Comparison of ENCODE assay signal across 8 cellular contexts in the genomic region with DNA sequence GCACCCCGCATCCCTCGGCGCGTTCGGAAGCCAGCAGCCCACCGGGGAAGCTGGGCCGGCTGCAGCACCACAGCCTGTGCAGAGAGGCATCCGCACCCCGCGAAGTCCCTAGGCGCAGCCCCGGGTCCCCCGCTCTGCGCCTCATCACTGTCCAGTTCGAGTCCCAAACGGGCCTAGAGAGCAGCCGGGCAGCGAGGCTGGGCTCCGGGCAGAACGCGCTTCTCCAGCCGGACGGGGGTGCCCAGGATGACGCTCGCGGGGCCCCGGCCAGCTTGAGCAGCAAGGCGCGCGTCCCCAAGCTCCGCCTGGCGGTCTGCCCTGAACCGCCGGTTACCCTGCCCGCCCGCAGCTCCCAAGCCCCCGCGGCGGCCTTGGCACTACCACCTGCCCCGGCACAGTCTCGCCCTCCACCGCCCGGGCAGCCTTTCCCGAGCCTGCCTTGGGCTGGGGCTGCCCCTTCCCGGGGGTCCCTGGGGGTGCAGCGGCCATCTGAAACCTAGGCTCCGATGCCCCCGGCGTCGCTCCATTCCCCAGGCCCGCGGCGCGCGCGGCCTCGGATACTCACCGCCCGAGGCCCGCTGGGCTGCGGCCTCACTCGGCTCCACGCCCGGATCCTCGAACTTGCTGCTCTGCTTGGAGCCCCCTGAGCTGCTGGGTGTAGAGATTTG. TPM values are rescaled to one million over a fixed set of nuclear protein-coding genes. Genes with fewer than 3 reads are reported as not detected.
DNase-seq lines count a peak whose midpoint lies in the region; ATAC-seq, FAIRE-seq and TF ChIP-seq lines count a peak whose summit lies in the region.

No MANE protein-coding gene starts in this region.

- H3K9me3 ChIP-seq in SU-DHL-6 (ENCODE audit: insufficient read depth, low read length) (no peaks in the 10 kb centered on the region), GM12878 (replicated peaks; ENCODE audit: control insufficient read depth, insufficient read depth, low read length) (no peaks in the 10 kb centered on the region), iPS-20b (ENCODE audit: insufficient read depth, low read depth, low read length) (no peaks in the 10 kb centered on the region)

- H3K36me3 ChIP-seq in SU-DHL-6 (ENCODE audit: low read length) = no peaks in the 10 kb centered on the region
- no peaks in the 10 kb centered on the region for H3K36me3 ChIP-seq in GM12878 (ENCODE audit: control insufficient read depth in 2 of 2, insufficient read depth in 2 of 2, low read length in 1 of 2)
- no peaks in the 10 kb centered on the region for H3K36me3 ChIP-seq in iPS-20b (ENCODE audit: insufficient read depth, low read depth, low read length)

- TF ChIP-seq CTCF in AG04449 (IDR thresholded peaks at IDR 0.05; ENCODE audit: insufficient read depth, low read length, missing control alignments) (peak; percentile 22), SU-DHL-6 (IDR thresholded peaks at IDR 0.05; ENCODE audit: insufficient read depth, low read length, poor library complexity, severe bottlenecking) (no peak), GM12878 (IDR thresholded peaks at IDR 0.05 in 2 of 3, conservative IDR thresholded peaks at IDR 0.05 in 1 of 3; ENCODE audit: control insufficient read depth in 2 of 3, extremely low read depth in 1 of 3, insufficient read depth in 1 of 3, low read depth in 3 of 3, low read length in 3 of 3) (peak; percentile 2 to 15 (median 12); a peak in 1 of 6 replicates)

- H3K79me2 ChIP-seq in SU-DHL-6 (ENCODE audit: insufficient read depth, low read length) = no peaks in the 10 kb centered on the region
- H3K79me2 ChIP-seq in GM12878 (ENCODE audit: control insufficient read depth, insufficient read depth, low read length) = no peaks in the 10 kb centered on the region

- POLR2A ChIA-PET in AG04449 (lab: Yijun Ruan, JAX) = interaction anchor here (0.6 kb wide), 1 partner anchor 152 kb away, joined by 3 read pairs; the partner anchor contains the start of gene SP110
- POLR2A ChIA-PET in GM12878 (lab: Charles Lee) = interaction anchor here (0.6 to 1.3 kb wide), 4 partner anchors 13 to 860 kb away, joined by 3 to 5 read pairs (median 4); no protein-coding TSS in a partner anchor

- 1% methylated on average over 62 of the region's 65 CpGs for WGBS in GM12878 (ENCODE audit: insufficient coverage, insufficient replicate concordance, low lambda C conversion rate, missing lambda C conversion rate)

- no peaks in the 10 kb centered on the region for H3K9me2 ChIP-seq in SU-DHL-6 (replicated peaks; ENCODE audit: insufficient read depth, low read length)

- no peak for TF ChIP-seq RAD21 in GM12878 (IDR thresholded peaks at IDR 0.05; ENCODE audit: insufficient read depth, low read depth, low read length)

- H3K27me3 ChIP-seq in SU-DHL-6 (ENCODE audit: low read length) (no peaks in the 10 kb centered on the region), GM12878 (replicated peaks in 1 of 2; ENCODE audit: control insufficient read depth in 2 of 2, insufficient read depth in 2 of 2, low read length in 1 of 2) (peaks cover 0 to 2% of the 10 kb centered on the region in 2 experiments; a peak in 1 of 4 replicates), iPS-20b (ENCODE audit: insufficient read depth, low read length) (peaks cover 33% of the 10 kb centered on the region)

- TF ChIP-seq POLR2A in GM12878 (IDR thresholded peaks at IDR 0.05; ENCODE audit: low read depth, low read length) = peak; percentile 48

- peak overlapping the region; percentile 89 for H2AFZ ChIP-seq in SU-DHL-6 (ENCODE audit: low read depth, low read length, severe bottlenecking)
- H2AFZ ChIP-seq in GM12878 (ENCODE audit: control insufficient read depth, low read depth, low read length) = peak overlapping the region; percentile 85

- peaks cover 5% of the 10 kb centered on the region for H3K4me1 ChIP-seq in GM12878 (ENCODE audit: control insufficient read depth, insufficient read depth, low read length)
- no peaks in the 10 kb centered on the region; the same call in 1 of the 2 replicates for H3K4me1 ChIP-seq in iPS-20b (ENCODE audit: insufficient read depth, low read length)

- DNase-seq in AG04449 (ENCODE audit: low read depth, low spot score) (no peak), GM12878 (ENCODE audit: low read depth, low spot score) (no peak), sciatic nerve (ENCODE audit: low spot score) (peak; percentile 73)

- CTCF ChIA-PET in AG04449 (lab: Yijun Ruan, JAX) = interaction anchor here (1.0 to 4.3 kb wide), 19 partner anchors 8 to 729 kb away, joined by 3 to 33 read pairs (median 5); no protein-coding TSS in a partner anchor
- CTCF ChIA-PET in GM12878 (lab: Yijun Ruan, JAX) = interaction anchor here (0.7 to 4.8 kb wide), 13 partner anchors 9 to 542 kb away, joined by 3 to 65 read pairs (median 8); no protein-coding TSS in a partner anchor

- peak overlapping the region; percentile 84 for H3K4me2 ChIP-seq in SU-DHL-6 (ENCODE audit: low read depth, low read length, poor library complexity, severe bottlenecking)
- peak overlapping the region; percentile 96 for H3K4me2 ChIP-seq in GM12878 (ENCODE audit: control insufficient read depth, insufficient read depth)

- SMC1A ChIA-PET in GM12878 (lab: Charles Lee; ENCODE audit: uncharacterized antibody, unreplicated experiment) = interaction anchor here (1.0 to 3.7 kb wide), 8 partner anchors 14 to 542 kb away, joined by 3 to 32 read pairs (median 5); no protein-coding TSS in a partner anchor

- BruUV-seq in GM12878 (replicated peaks; lab: Mats Ljungman, UMichigan) = no TSS peak

- no peak for FAIRE-seq in GM12878 (lab: Jason Lieb, UNC)

- in situ Hi-C loops in GM12878 (cut with MboI) = no loop called here

- RAD21 ChIA-PET in GM12878 (lab: Charles Lee; ENCODE audit: unreplicated experiment) = interaction anchor here (0.8 to 2.9 kb wide), 7 partner anchors 13 to 731 kb away, joined by 3 to 18 read pairs (median 4); no protein-coding TSS in a partner anchor

- TF ChIP-seq EP300 in GM12878 (IDR thresholded peaks at IDR 0.05; ENCODE audit: borderline replicate concordance in 1 of 2, control insufficient read depth in 1 of 2, low read depth in 2 of 2, low read length in 2 of 2) = no peak

- intact Hi-C loops in GM12878 (cut with micrococcal nuclease; ENCODE audit: unreplicated experiment) = loop anchor here (1.0 to 10.0 kb wide), 4 partner anchors 61 to 543 kb away; no protein-coding TSS in a partner anchor
- intact Hi-C loops in sciatic nerve (cut with DNase I) = loop anchor here (10.0 kb wide), 1 partner anchor 233 kb away; no protein-coding TSS in a partner anchor

- peak overlapping the region; percentile 57 for H3K4me3 ChIP-seq in AG04449 (ENCODE audit: low read depth, low read length)
- H3K4me3 ChIP-seq in SU-DHL-6 (ENCODE audit: insufficient read depth, low read length, poor library complexity, severe bottlenecking) = peak overlapping the region; percentile 58
- H3K4me3 ChIP-seq in GM12878 = peak overlapping the region; percentile 82
- peak overlapping the region; percentile 80 for H3K4me3 ChIP-seq in iPS-20b (ENCODE audit: low read length)

- H3F3A ChIP-seq in SU-DHL-6 (ENCODE audit: insufficient read depth) = 0 out of 2 replicates have a peak, but pooled peaks cover 3% of the 10 kb centered on the region

- H3K27ac ChIP-seq in SU-DHL-6 (ENCODE audit: low read depth, low read length) = peak overlapping the region; percentile 76
- peak overlapping the region; percentile 56; the same call in 1 of the 2 replicates for H3K27ac ChIP-seq in GM12878 (ENCODE audit: control insufficient read depth, insufficient read depth)
- H3K27ac ChIP-seq in iPS-20b (ENCODE audit: low read length) = no peak overlapping the region

- no peaks in the 10 kb centered on the region for H4K20me1 ChIP-seq in SU-DHL-6 (ENCODE audit: low read depth, low read length)
- no peaks in the 10 kb centered on the region for H4K20me1 ChIP-seq in GM12878 (ENCODE audit: control insufficient read depth, insufficient read depth)

- ATAC-seq in GM18498 (IDR thresholded peaks at IDR 0.05; ENCODE audit: unreplicated experiment) = peak; percentile 44
- peak; percentile 39 for ATAC-seq in HG03460 (IDR thresholded peaks at IDR 0.05; ENCODE audit: unreplicated experiment)
- ATAC-seq in GM12878 = peak; percentile 66
- peak; percentile 51 for ATAC-seq in sciatic nerve
- no peak for ATAC-seq in GM21381 (IDR thresholded peaks at IDR 0.05; ENCODE audit: unreplicated experiment)

- H3K9ac ChIP-seq in SU-DHL-6 (ENCODE audit: low read length) = peak overlapping the region; percentile 58
- H3K9ac ChIP-seq in GM12878 (ENCODE audit: control insufficient read depth, insufficient read depth, low read length) = peak overlapping the region; percentile 63
- H3K9ac ChIP-seq in iPS-20b (ENCODE audit: low read depth, low read length) = peak overlapping the region; percentile 61; the same call in 1 of the 2 replicates

TF ChIP-seq in GM12878, 131 proteins besides CTCF, POLR2A, EP300 and RAD21 (continues in another document):
- TF ChIP-seq ZNF207 (IDR thresholded peaks at IDR 0.05; ENCODE audit: borderline replicate concordance) (no peak), MEF2B (IDR thresholded peaks at IDR 0.05; ENCODE audit: partially characterized antibody, poor library complexity, severe bottlenecking) (peak; percentile 3)

RNA-seq across cellular contexts. Expression of gene SLC16A14, which starts 0.6 kb away (rescaled TPM):
- total RNA-seq in GM12878 (2013; cell fraction: nucleolus; rRNA removed) = 7.1 and 7.7 TPM in 2 replicates
- total RNA-seq in GM12878 (2014; rRNA removed) (4.5 and 5.9 TPM in 2 replicates), GM12878 (2014; rRNA removed; fragmentation: Illumina TruSeq; extraction: Trizol) (3.6 and 4.2 TPM in 2 replicates), GM12878 (2021) (5.6 and 6.4 TPM in 2 replicates), sciatic nerve (7.4 TPM)
- 0.84 TPM for polyA plus RNA-seq in GM12878 (2011; ENCODE audit: low read depth)
- polyA plus RNA-seq in GM12878 (2011; rRNA removed) (not detected in 2 replicates), GM12878 (2014; fragmentation: Illumina TruSeq; extraction: Trizol) (3.9 and 4.1 TPM in 2 replicates), GM12878 (2014; fragmentation: Nextera tagmentation; extraction: Ambion mirVana) (1 to 10 TPM in 1 of 2 experiments, under 1 TPM in 1; 0.87 to 1.6 TPM), GM12878 (2014; rRNA removed) (2.9 and 5.0 TPM in 2 replicates), GM12878 (2016; fragmentation: Nextera tagmentation; extraction: Ambion mirVana) (1 to 10 TPM; 3.9 to 4.6 TPM)
- 0.02 TPM in 1 of 2 replicates, not detected in the other for polyA plus RNA-seq in GM12878 (2011; cell fraction: cytosol; rRNA removed)
- not detected in 2 replicates for polyA plus RNA-seq in GM12878 (2011; cell fraction: nucleus; rRNA removed)
- polyA plus RNA-seq in GM12878 (2012) = 1.1 and 1.6 TPM in 2 replicates
- polyA minus RNA-seq in GM12878 (2011; rRNA and poly(A)+ RNA removed) = not detected in 2 replicates
- not detected in 2 replicates for polyA minus RNA-seq in GM12878 (2011; cell fraction: cytosol; rRNA and poly(A)+ RNA removed)
- polyA minus RNA-seq in GM12878 (2011; cell fraction: nucleus; rRNA and poly(A)+ RNA removed) = not detected in 2 replicates
